In genomic region chr18:50372743-50373142, GRCh38 we compare ENCODE assay signal across 18 cellular contexts. TPM values are rescaled to one million over a fixed set of nuclear protein-coding genes. Genes with fewer than 3 reads are reported as not detected.
DNase-seq lines count a peak whose midpoint lies in the region; ATAC-seq and TF ChIP-seq lines count a peak whose summit lies in the region.
"Had no signal": no experiment of that assay in that cellular context is flagged by ENCODE, and none has a peak within 500 bp of the region (broad histone marks: within the 10 kb centered on the region; RNA-seq: fewer than 3 reads in every experiment).

No MANE protein-coding gene starts in this region.

- peaks cover 6% of the 10 kb centered on the region for H3K36me3 Mint-ChIP-seq in activated T-helper 1 cell treated with anti-CD3 and anti-CD28 coated beads, Interleukin-12 subunit alpha, Interleukin-12 subunit beta, Interleukin-2, Interleukin-4 antibody, amounts not matched to agents 30 ng/mL and 10 ng/mL and 1 ng/mL, durations not matched to agents 14 hours and 24 hours and 36 hours (ENCODE audit: low read depth)

- in situ Hi-C loops in KBM-7 (cut with MboI; ENCODE audit: low pct_unique_long_range_greater_than_20kb, low sequenced_read_pairs) = no loop called here

- DNase-seq in SHP77 (lab: John Stamatoyannopoulos, UW) (peak; percentile 12 to 20), SHP77 treated with DMSO at 0.1 percent for 48 hours (lab: John Stamatoyannopoulos, UW) (no peak), KBM-7 (peak; percentile 49), mesendoderm (peak; percentile 53), epidermal melanocyte (ENCODE audit: insufficient read length, low spot score) (no peak)
- no peak for DNase-seq in activated T-helper 1 cell treated with anti-CD3 and anti-CD28 coated beads, Interleukin-12 subunit alpha, Interleukin-12 subunit beta, Interleukin-2, Interleukin-4 antibody, amounts not matched to agents 30 ng/mL and 10 ng/mL and 1 ng/mL, durations not matched to agents 14 hours and 24 hours and 36 hours (ENCODE audit: low spot score)
- DNase-seq: CD4-positive, CD25-positive, alpha-beta regulatory T cell; esophagus squamous epithelium; immature natural killer cell; KG1; NCI-H345; PC-3; stimulated activated CD4-positive, alpha-beta T cell treated with anti-CD3 and anti-CD28 coated beads, Interleukin-2, amount 100 ng/mL, for 48 hours had no signal

- H3K4me1 ChIP-seq in OCI-LY3 (ENCODE audit: low read length) (peaks cover 29% of the 10 kb centered on the region), mesendoderm (ENCODE audit: control insufficient read depth, low read depth, low read length) (peaks cover 5% of the 10 kb centered on the region)

- no peak overlapping the region for H3K27ac ChIP-seq in OCI-LY3 (ENCODE audit: low read length)
- H3K27ac ChIP-seq in mesendoderm (ENCODE audit: low read depth, low read length) = peak overlapping the region; percentile 60
- H3K27ac ChIP-seq: cardiac muscle cell, esophagus squamous epithelium, SK-N-MC had no signal

- H3K18ac ChIP-seq in mesendoderm (ENCODE audit: low read length) = no peak overlapping the region

- H3K56ac ChIP-seq in mesendoderm (ENCODE audit: low read length) = peak overlapping the region; percentile 59

- no peak overlapping the region for H2BK15ac ChIP-seq in mesendoderm (replicated peaks; ENCODE audit: low read depth)

- no peak overlapping the region for H2AK5ac ChIP-seq in mesendoderm (ENCODE audit: low read length)

- H3K79me2 ChIP-seq in OCI-LY3 (ENCODE audit: low read length) (peaks cover 15% of the 10 kb centered on the region), mesendoderm (ENCODE audit: control insufficient read depth, insufficient read depth, low read length) (peaks cover 6% of the 10 kb centered on the region)

- no peak for ATAC-seq in HG02759 (IDR thresholded peaks at IDR 0.05; ENCODE audit: unreplicated experiment)
- ATAC-seq: PC-3 had no signal

- TF ChIP-seq CTCF in OCI-LY3 (IDR thresholded peaks at IDR 0.05; ENCODE audit: low read depth, low read length) = no peak; the same call in 1 of the 2 replicates

- no peak overlapping the region for H2BK120ac ChIP-seq in mesendoderm (ENCODE audit: low read depth, low read length)

- peak overlapping the region; percentile 18 for H3K4ac ChIP-seq in mesendoderm (ENCODE audit: low read depth, low read length)

- H3K79me1 ChIP-seq in mesendoderm (ENCODE audit: low read length) = peaks cover 4% of the 10 kb centered on the region

- no peaks in the 10 kb centered on the region for H4K20me1 ChIP-seq in OCI-LY3 (ENCODE audit: insufficient read depth, low read length)

- intact Hi-C loops in activated T-helper 1 cell treated with anti-CD3 and anti-CD28 coated beads, Interleukin-12 subunit alpha, Interleukin-12 subunit beta, Interleukin-2, Interleukin-4 antibody, amounts not matched to agents 30 ng/mL and 10 ng/mL and 1 ng/mL, durations not matched to agents 14 hours and 24 hours and 36 hours (cut with micrococcal nuclease) = loop anchor here (10.0 kb wide), 1 partner anchor 878 kb away; the partner anchor contains the start of gene RPL17

- peaks cover 10% of the 10 kb centered on the region for H3K27me3 Mint-ChIP-seq in activated T-helper 1 cell treated with anti-CD3 and anti-CD28 coated beads, Interleukin-12 subunit alpha, Interleukin-12 subunit beta, Interleukin-2, Interleukin-4 antibody, amounts not matched to agents 30 ng/mL and 10 ng/mL and 1 ng/mL, durations not matched to agents 14 hours and 24 hours and 36 hours (ENCODE audit: insufficient read depth)

- H3K27ac Mint-ChIP-seq in activated T-helper 1 cell treated with anti-CD3 and anti-CD28 coated beads, Interleukin-12 subunit alpha, Interleukin-12 subunit beta, Interleukin-2, Interleukin-4 antibody, amounts not matched to agents 30 ng/mL and 10 ng/mL and 1 ng/mL, durations not matched to agents 14 hours and 24 hours and 36 hours = no peak overlapping the region
- H3K27ac Mint-ChIP-seq: activated T-helper 2 cell treated with anti-CD3 and anti-CD28 coated beads, Interferon-gamma antibody, Interleukin-2, Interleukin-4, amounts not matched to agents 10 μg/mL and 5 μg/mL and 100 μg/mL, durations not matched to agents 14 hours and 24 hours and 36 hours; CD4-positive, CD25-positive, alpha-beta regulatory T cell had no signal

- 0 out of 2 replicates have a peak overlapping the region, but pooled peaks have one; percentile 1 for H3K4me3 ChIP-seq in OCI-LY3 (ENCODE audit: low read length)
- H3K4me3 ChIP-seq in mesendoderm (ENCODE audit: low read length) = no peak overlapping the region
- H3K4me3 ChIP-seq: cardiac muscle cell, esophagus squamous epithelium, SK-N-MC had no signal

- H3K9me3 ChIP-seq in OCI-LY3 (ENCODE audit: insufficient read depth, low read length) = peaks cover 16% of the 10 kb centered on the region; the same call in 1 of the 2 replicates

- peak overlapping the region; percentile 54 for H2BK5ac ChIP-seq in mesendoderm (ENCODE audit: low read length)

- H3K27me3 ChIP-seq in OCI-LY3 (ENCODE audit: low read depth, low read length) = no peaks in the 10 kb centered on the region
- H3K27me3 ChIP-seq in mesendoderm (ENCODE audit: insufficient read depth, low read length, poor library complexity) = no peaks in the 10 kb centered on the region
- H3K27me3 ChIP-seq: cardiac muscle cell had no signal

- peaks cover 23% of the 10 kb centered on the region for H3K4me1 Mint-ChIP-seq in activated T-helper 1 cell treated with anti-CD3 and anti-CD28 coated beads, Interleukin-12 subunit alpha, Interleukin-12 subunit beta, Interleukin-2, Interleukin-4 antibody, amounts not matched to agents 30 ng/mL and 10 ng/mL and 1 ng/mL, durations not matched to agents 14 hours and 24 hours and 36 hours (ENCODE audit: low read depth)

- H4K5ac ChIP-seq in mesendoderm (ENCODE audit: low read length) = no peak overlapping the region

- no peak overlapping the region for H4K8ac ChIP-seq in mesendoderm (ENCODE audit: low read depth, low read length)

- 0 out of 2 replicates have a peak overlapping the region, but pooled peaks have one; percentile 2 for H3K4me2 ChIP-seq in OCI-LY3 (ENCODE audit: low read length)
- H3K4me2 ChIP-seq in mesendoderm (ENCODE audit: low read length) = no peak overlapping the region

- no peak overlapping the region for H3K4me3 Mint-ChIP-seq in activated T-helper 1 cell treated with anti-CD3 and anti-CD28 coated beads, Interleukin-12 subunit alpha, Interleukin-12 subunit beta, Interleukin-2, Interleukin-4 antibody, amounts not matched to agents 30 ng/mL and 10 ng/mL and 1 ng/mL, durations not matched to agents 14 hours and 24 hours and 36 hours

- WGBS in mesendoderm (ENCODE audit: extremely low coverage, insufficient coverage, low lambda C conversion rate) = no CpG with 5 or more reads among the region's 5 CpGs

- H2AFZ ChIP-seq in OCI-LY3 (ENCODE audit: low read depth, low read length) = peak overlapping the region; percentile 58; the same call in 1 of the 2 replicates

- H3K23ac ChIP-seq in mesendoderm (ENCODE audit: low read length) = no peak overlapping the region

- H3K9ac ChIP-seq in OCI-LY3 (ENCODE audit: low read length) = no peak overlapping the region
- H3K9ac ChIP-seq in mesendoderm (ENCODE audit: low read length) = no peak overlapping the region

- H3K9me3 Mint-ChIP-seq in activated T-helper 1 cell treated with anti-CD3 and anti-CD28 coated beads, Interleukin-12 subunit alpha, Interleukin-12 subunit beta, Interleukin-2, Interleukin-4 antibody, amounts not matched to agents 30 ng/mL and 10 ng/mL and 1 ng/mL, durations not matched to agents 14 hours and 24 hours and 36 hours = peaks cover 23% of the 10 kb centered on the region

- H3K36me3 ChIP-seq in OCI-LY3 (replicated peaks; ENCODE audit: low read depth, low read length) (peaks cover 21% of the 10 kb centered on the region), mesendoderm (ENCODE audit: control insufficient read depth, insufficient read depth, low read length) (no peaks in the 10 kb centered on the region)
- H3K36me3 ChIP-seq: cardiac muscle cell, esophagus squamous epithelium had no signal

RNA-seq across cellular contexts. Expression of gene SKA1, which starts 2.1 kb away (rescaled TPM):
- 48.5 TPM for polyA plus RNA-seq in mesendoderm (2013, experiment 1 of 2)
- polyA plus RNA-seq in mesendoderm (2013, experiment 2 of 2) = 46.9 TPM
- total RNA-seq in activated T-helper 1 cell treated with anti-CD3 and anti-CD28 coated beads, Interleukin-12 subunit alpha, Interleukin-12 subunit beta, Interleukin-2, Interleukin-4 antibody, amounts not matched to agents 30 ng/mL and 10 ng/mL and 1 ng/mL, durations not matched to agents 14 hours and 24 hours and 36 hours = 20.7 and 23.3 TPM in 2 replicates

Comparison
In these comparisons a context has a peak if more than half of its experiments do, and no peak if none do; other contexts are left out.
1. DNase-seq: peak in SHP77 (2 of 2), KBM-7 (single experiment) and mesendoderm (single experiment); none in SHP77 treated with DMSO at 0.1 percent for 48 hours (single experiment), activated T-helper 1 cell treated with anti-CD3 and anti-CD28 coated beads, Interleukin-12 subunit alpha, Interleukin-12 subunit beta, Interleukin-2, Interleukin-4 antibody, amounts not matched to agents 30 ng/mL and 10 ng/mL and 1 ng/mL, durations not matched to agents 14 hours and 24 hours and 36 hours (single experiment) and epidermal melanocyte (single experiment).